ENCODE assay signal across 8 cellular contexts in genomic region chr6:33391278-33392167, GRCh38. TPM values are rescaled to one million over a fixed set of nuclear protein-coding genes. Genes with fewer than 3 reads are reported as not detected.
DNase-seq lines count a peak whose midpoint lies in the region; ATAC-seq and TF ChIP-seq lines count a peak whose summit lies in the region.

Gene KIFC1, plus strand, starts transcription at chr6:33391823. Its CDS starts 163 bp downstream, at chr6:33391986.

- H3K9me3 ChIP-seq in heart right ventricle: no peaks in the 10 kb centered on the region

- no peaks in the 10 kb centered on the region for H3K27me3 ChIP-seq in heart right ventricle

- intact Hi-C loops in heart right ventricle (cut with DNase I) (loop anchor here in 5 of 10 donors (1.0 to 10.0 kb wide), 8 partner anchors 19 to 183 kb away; partner anchors contain the start of genes PHF1 (in 1 of the 5) and ZBTB9 (in 1 of the 5)), posterior vena cava (cut with DNase I) (no loop called here)

- H3K27ac ChIP-seq in heart right ventricle (peak within 1 kb of the TSS; percentile 26 to 93 (median 86)), urinary bladder (ENCODE audit: low read depth) (peak within 1 kb of the TSS; percentile 85)

- TF ChIP-seq CTCF in GM12875 (IDR thresholded peaks at IDR 0.05; ENCODE audit: borderline replicate concordance, insufficient read depth, low read depth, low read length) (peak; percentile 94), heart right ventricle (IDR thresholded peaks at IDR 0.05) (peak; percentile 91 to 100 (median 99))

- ATAC-seq in HG02840 (IDR thresholded peaks at IDR 0.05; ENCODE audit: low FRiP score, unreplicated experiment): peak; percentile 88
- peak; percentile 98 to 99 (median 98) for ATAC-seq in heart right ventricle

- H3K36me3 ChIP-seq in heart right ventricle (no peaks in the 10 kb centered on the region), urinary bladder (ENCODE audit: insufficient read depth) (no peaks in the 10 kb centered on the region)

- DNase-seq in NCI-H1436 treated with DMSO at 0.1 percent for 48 hours (lab: John Stamatoyannopoulos, UW) (peak; percentile 97), T-helper 1 cell (peak; percentile 98 to 100 (median 99)), amniotic epithelial cell (ENCODE audit: low read depth) (peak; percentile 100), heart right ventricle (peak; percentile 99), posterior vena cava (ENCODE audit: low spot score) (peak; percentile 100)

- peak within 1 kb of the TSS; percentile 79 for H3K4me3 ChIP-seq in GM12875 (ENCODE audit: low read depth, low read length)
- peak within 1 kb of the TSS in 9 of 10 donors; percentile 42 to 76 (median 59) for H3K4me3 ChIP-seq in heart right ventricle
- peak within 1 kb of the TSS; percentile 9 for H3K4me3 ChIP-seq in urinary bladder (ENCODE audit: low read depth, low read length)

- H3K4me1 ChIP-seq in heart right ventricle (peaks cover 6 to 41% (median 9%) of the 10 kb centered on the region in 9 donors), urinary bladder (ENCODE audit: insufficient read depth) (no peaks in the 10 kb centered on the region)

- 0% methylated on average over 90 of the region's 90 CpGs for WGBS in heart right ventricle, 2 donors
- under 1% methylated on average over 90 of the region's 90 CpGs for WGBS in urinary bladder

RNA-seq across cellular contexts. Expression of gene KIFC1, which starts in this region (rescaled TPM):
- 1 to 10 TPM in 2 of 10 donors, under 1 TPM in 6, not detected in 2; 0.09 to 6.1 (median 0.36) TPM for total RNA-seq in heart right ventricle
- polyA plus RNA-seq in heart right ventricle: under 1 TPM; 0.28 to 0.29 TPM
- 1 to 10 TPM in 1 of 2 donors, under 1 TPM in 1; 0.29 to 1.0 TPM for total RNA-seq in posterior vena cava
- total RNA-seq in urinary bladder: 7.5 TPM
- polyA plus RNA-seq in urinary bladder: 1.2 TPM

Comparison
In these comparisons a context has a peak if more than half of its experiments do, and no peak if none do; other contexts are left out.
1. Peak in every context shown above with its lines: DNase-seq, ATAC-seq, H3K4me3 ChIP-seq and H3K27ac ChIP-seq.
2. H3K4me3 ChIP-seq: peak in every context shown above with its lines; median percentile 79 in GM12875; 59 in heart right ventricle; 9 in urinary bladder.